ENCODE assay signal across 8 cellular contexts in the genomic region with DNA sequence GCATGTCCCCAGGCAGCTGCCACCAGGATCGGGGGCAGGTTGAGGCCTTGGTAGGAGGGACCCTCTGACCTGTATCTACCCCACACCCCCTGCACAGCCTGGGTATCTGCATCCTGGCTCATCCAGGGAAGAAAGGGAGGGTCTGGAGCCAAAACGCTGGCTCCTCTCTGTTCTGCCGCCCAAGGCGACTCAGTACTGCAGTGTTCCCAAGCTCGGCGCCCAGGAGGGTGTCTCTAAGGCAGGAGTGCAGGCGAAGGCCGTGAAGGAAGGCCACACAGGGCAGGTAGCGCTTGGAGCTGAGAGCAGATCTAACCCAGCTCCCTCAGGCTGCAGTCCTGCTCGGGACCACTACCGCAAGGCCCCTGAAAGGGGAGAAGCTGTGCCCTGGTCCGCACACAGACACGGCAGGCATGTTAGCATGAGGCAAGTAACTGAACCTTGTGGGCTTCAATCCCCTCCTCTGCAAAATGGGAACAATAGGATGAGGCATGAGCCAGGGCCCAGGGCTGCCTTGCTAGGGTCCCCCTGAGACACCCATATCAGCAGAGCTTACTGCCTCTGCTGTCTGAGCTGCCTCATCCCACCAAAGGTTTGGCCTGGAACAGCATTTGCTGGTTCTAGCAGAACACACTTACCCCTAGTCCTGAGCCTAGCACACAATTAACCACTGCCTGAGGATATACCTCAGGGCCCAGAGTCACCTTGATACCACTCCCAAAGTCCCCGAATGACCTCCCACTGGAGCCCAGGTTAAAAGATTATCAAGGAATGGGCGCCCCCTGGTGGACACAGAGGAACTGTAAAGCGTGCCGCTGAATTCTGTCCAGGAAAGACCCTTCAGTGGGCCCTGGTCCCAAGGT. TPM values are rescaled to one million over a fixed set of nuclear protein-coding genes. Genes with fewer than 3 reads are reported as not detected.
DNase-seq lines count a peak whose midpoint lies in the region; ATAC-seq and TF ChIP-seq lines count a peak whose summit lies in the region.

No MANE protein-coding gene starts in this region.

- H3K36me3 ChIP-seq in mucosa of descending colon (ENCODE audit: low read depth): no peaks in the 10 kb centered on the region

- DNase-seq in Ammon's horn (ENCODE audit: low spot score) (peak; percentile 58), NCI-H460 (ENCODE audit: extremely low read depth, low read depth) (peak; percentile 69), mucosa of descending colon (peak; percentile 68 to 91 (median 82))
- peak; percentile 80 for DNase-seq in activated CD4-positive, alpha-beta T cell treated with anti-CD3 and anti-CD28 coated beads, Interleukin-2, amount 50 U/mL, for 4 hours
- DNase-seq in effector CD8-positive, alpha-beta T cell (lab: John Stamatoyannopoulos, UW): peak; percentile 80
- DNase-seq in stimulated activated CD8-positive, alpha-beta memory T cell treated with anti-CD3 and anti-CD28 coated beads, Interleukin-7, amount 100 ng/mL, for 4 hours (ENCODE audit: low read depth in 2 of 2): peak; percentile 55 to 71

- H3K9me3 ChIP-seq in mucosa of descending colon: no peaks in the 10 kb centered on the region

- H3K4me1 ChIP-seq in mucosa of descending colon (ENCODE audit: low read depth): peaks cover 26% of the 10 kb centered on the region

- intact Hi-C loops in mucosa of descending colon (cut with DNase I, micrococcal nuclease): loop anchor here in 1 of 2 donors (2.0 kb wide), 1 partner anchor 38 kb away; no protein-coding TSS in a partner anchor

- peak; percentile 20 for ATAC-seq in GM21619 (IDR thresholded peaks at IDR 0.05; ENCODE audit: unreplicated experiment)
- ATAC-seq in mucosa of descending colon: peak; percentile 31
- ATAC-seq in HG02610 (IDR thresholded peaks at IDR 0.05; ENCODE audit: unreplicated experiment): no peak

- peak; percentile 71 for TF ChIP-seq CTCF in mucosa of descending colon (IDR thresholded peaks at IDR 0.05)

- H3K4me3 ChIP-seq in mucosa of descending colon: no peak overlapping the region

RNA-seq across cellular contexts. Expression of gene PTMA, which starts 6.5 kb away (rescaled TPM):
- total RNA-seq in NCI-H460 (2014; rRNA removed; shearing (Covaris generic)): 1,434 and 1,752 TPM in 2 replicates
- 1,011 and 1,252 TPM in 2 replicates for polyA plus RNA-seq in NCI-H460 (2014; cell fraction: nucleus; rRNA removed)
- 1,000 to 10,000 TPM in 1 of 3 donors, 100 to 1,000 TPM in 2; 838 to 1,158 (median 963) TPM for total RNA-seq in mucosa of descending colon
